In the genomic region with DNA sequence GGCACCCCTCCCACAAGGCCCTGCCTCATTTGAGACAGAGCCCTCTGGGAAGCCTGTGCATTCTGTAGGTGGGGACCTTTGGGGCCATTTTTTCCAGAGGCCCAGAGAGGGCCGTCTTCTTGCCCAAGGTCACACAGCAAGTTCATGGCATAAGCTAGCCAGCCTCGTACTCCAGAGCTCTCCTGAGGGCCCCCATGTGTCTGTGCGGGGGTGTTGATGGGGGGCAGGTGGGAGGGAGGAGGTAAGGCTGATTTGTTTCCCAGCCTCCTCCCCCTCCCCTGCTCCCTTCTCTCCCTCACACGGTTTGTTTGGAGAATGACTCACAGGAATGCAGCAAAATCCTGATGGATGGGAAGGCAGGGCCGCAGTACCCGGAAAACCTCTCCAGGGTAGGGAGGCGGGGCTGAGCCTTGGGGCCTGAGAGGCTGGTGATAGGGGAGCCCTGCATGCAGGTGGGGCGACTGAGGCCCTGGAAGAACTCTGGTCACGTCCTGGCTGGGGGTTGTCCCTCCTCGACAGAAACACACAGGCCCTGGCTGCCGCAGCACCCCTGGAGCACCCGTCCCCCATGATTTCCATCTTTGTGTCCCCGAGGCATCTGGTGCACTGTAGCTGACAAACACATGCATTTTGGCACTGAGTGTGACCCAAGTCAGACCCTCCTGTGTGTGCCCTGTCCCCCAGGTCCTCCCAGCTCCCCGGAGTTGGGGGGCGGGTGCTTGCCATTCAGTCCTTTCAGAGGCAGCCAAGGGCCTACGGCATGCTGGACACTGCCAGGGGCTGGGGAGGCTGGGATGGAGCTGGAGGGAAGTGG, we compare ENCODE assay signal across 8 cellular contexts. TPM values are rescaled to one million over a fixed set of nuclear protein-coding genes. Genes with fewer than 3 reads are reported as not detected.
DNase-seq lines count a peak whose midpoint lies in the region; ATAC-seq, FAIRE-seq and TF ChIP-seq lines count a peak whose summit lies in the region.

No MANE protein-coding gene starts in this region.

- intact Hi-C loops in endothelial cell of umbilical vein (cut with micrococcal nuclease) = loop anchor here (1.0 kb wide), 1 partner anchor 41 kb away; no protein-coding TSS in a partner anchor

- CTCF ChIA-PET in BJ (lab: Yijun Ruan, JAX) (interaction anchor here (0.6 kb wide), 1 partner anchor 26 kb away, joined by 3 read pairs; no protein-coding TSS in a partner anchor), endothelial cell of umbilical vein (lab: Charles Lee) (interaction anchor here (1.6 kb wide), 1 partner anchor 17 kb away, joined by 3 read pairs; no protein-coding TSS in a partner anchor)

- BruUV-seq in endothelial cell of umbilical vein (replicated peaks; lab: Mats Ljungman, UMichigan) = TSS peak; percentile 18

- H3F3A ChIP-seq in MM.1S (ENCODE audit: insufficient read depth, low read length) = no peaks in the 10 kb centered on the region

- dilution Hi-C loops in endothelial cell of umbilical vein (cut with MboI; ENCODE audit: extremely low pct_ligation_motif_present, low sequenced_read_pairs) = no loop called here

- no peaks in the 10 kb centered on the region for H3K36me3 ChIP-seq in BJ (ENCODE audit: control insufficient read depth, insufficient read depth, low read length)
- no peaks in the 10 kb centered on the region for H3K36me3 ChIP-seq in endothelial cell of umbilical vein (ENCODE audit: control insufficient read depth in 2 of 2, extremely low read depth in 1 of 2, insufficient read depth in 2 of 2, low read length in 2 of 2)
- H3K36me3 ChIP-seq in MM.1S (replicated peaks; ENCODE audit: insufficient read depth, low read length) = no peaks in the 10 kb centered on the region
- H3K36me3 ChIP-seq in effector memory CD4-positive, alpha-beta T cell (ENCODE audit: control insufficient read depth, insufficient read depth, low read length) = no peaks in the 10 kb centered on the region

- H3K4me2 ChIP-seq in endothelial cell of umbilical vein (ENCODE audit: insufficient read depth, low read length) (peak overlapping the region; percentile 1), MM.1S (ENCODE audit: low read depth, low read length) (no peak overlapping the region)

- TF ChIP-seq CTCF in BJ (IDR thresholded peaks at IDR 0.05; ENCODE audit: insufficient read depth, low read depth, low read length) (no peak), endothelial cell of umbilical vein (IDR thresholded peaks at IDR 0.05; ENCODE audit: extremely low read depth in 1 of 2, insufficient read depth in 1 of 2, low read depth in 1 of 2, low read length in 2 of 2) (no peak), MM.1S (IDR thresholded peaks at IDR 0.05; ENCODE audit: low read length) (no peak)

- H3K9ac ChIP-seq in endothelial cell of umbilical vein (replicated peaks; ENCODE audit: extremely low read depth, insufficient read depth, low read length) (peak overlapping the region; percentile 82), MM.1S (ENCODE audit: low read length) (no peak overlapping the region)

- H3K27ac ChIP-seq in endothelial cell of umbilical vein (ENCODE audit: insufficient read depth, low read depth, low read length) = peak overlapping the region; percentile 98
- no peak overlapping the region for H3K27ac ChIP-seq in MM.1S (ENCODE audit: low read length)
- H3K27ac ChIP-seq in effector memory CD4-positive, alpha-beta T cell (ENCODE audit: insufficient read depth, low read length, poor library complexity, severe bottlenecking) = no peak overlapping the region

- peaks cover 33% of the 10 kb centered on the region for H3K4me1 ChIP-seq in endothelial cell of umbilical vein (ENCODE audit: control insufficient read depth, extremely low read depth, insufficient read depth, low read length)
- no peaks in the 10 kb centered on the region for H3K4me1 ChIP-seq in MM.1S (ENCODE audit: low read length)
- no peaks in the 10 kb centered on the region for H3K4me1 ChIP-seq in effector memory CD4-positive, alpha-beta T cell (ENCODE audit: control insufficient read depth, insufficient read depth, low read length, poor library complexity, severe bottlenecking)

- no peaks in the 10 kb centered on the region for H4K20me1 ChIP-seq in endothelial cell of umbilical vein (replicated peaks; ENCODE audit: control insufficient read depth, extremely low read depth, insufficient read depth, low read length)
- no peaks in the 10 kb centered on the region for H4K20me1 ChIP-seq in MM.1S (ENCODE audit: insufficient read depth, low read length)

- ATAC-seq in GM21515 (IDR thresholded peaks at IDR 0.05; ENCODE audit: unreplicated experiment) = no peak

- FAIRE-seq in endothelial cell of umbilical vein (lab: Jason Lieb, UNC) = peak; percentile 99

- DNase-seq in BJ (ENCODE audit: low read depth) = peak; percentile 66
- peak; percentile 70 for DNase-seq in NCI-H510A (lab: John Stamatoyannopoulos, UW)
- peak; percentile 95 for DNase-seq in endothelial cell of umbilical vein (ENCODE audit: low read depth, low spot score)
- DNase-seq in non-pigmented ciliary epithelial cell (ENCODE audit: low read depth) = peak; percentile 66
- DNase-seq in MM.1S = no peak
- DNase-seq in effector memory CD4-positive, alpha-beta T cell = no peak
- DNase-seq in NCI-H1048 (lab: John Stamatoyannopoulos, UW) = no peak

- POLR2A ChIA-PET in BJ (lab: Charles Lee) = no interaction called here
- POLR2A ChIA-PET in endothelial cell of umbilical vein (lab: Charles Lee) = no interaction called here

- H3K9me3 ChIP-seq in endothelial cell of umbilical vein (replicated peaks; ENCODE audit: control insufficient read depth, insufficient read depth, low read length) (no peaks in the 10 kb centered on the region), MM.1S (replicated peaks; ENCODE audit: insufficient read depth, low read length) (no peaks in the 10 kb centered on the region)
- no peaks in the 10 kb centered on the region for H3K9me3 ChIP-seq in effector memory CD4-positive, alpha-beta T cell (ENCODE audit: control insufficient read depth, low read length)

- H3K4me3 ChIP-seq in BJ (ENCODE audit: low read depth, low read length) (no peak overlapping the region), endothelial cell of umbilical vein (replicated peaks in 1 of 3; ENCODE audit: insufficient read depth in 1 of 3, low read depth in 1 of 3, low read length in 3 of 3) (no peak overlapping the region), MM.1S (ENCODE audit: low read length) (no peak overlapping the region)
- H3K4me3 ChIP-seq in effector memory CD4-positive, alpha-beta T cell (ENCODE audit: insufficient read depth, low read depth, low read length, poor library complexity, severe bottlenecking) = no peak overlapping the region

- H2AFZ ChIP-seq in endothelial cell of umbilical vein (ENCODE audit: low read depth, low read length) = no peak overlapping the region
- H2AFZ ChIP-seq in MM.1S (ENCODE audit: low read length) = no peak overlapping the region

- H3K27me3 ChIP-seq in BJ (ENCODE audit: control insufficient read depth, insufficient read depth, low read length) = no peaks in the 10 kb centered on the region
- no peaks in the 10 kb centered on the region for H3K27me3 ChIP-seq in endothelial cell of umbilical vein (ENCODE audit: control insufficient read depth in 2 of 2, insufficient read depth in 2 of 2, low read length in 2 of 2)
- no peaks in the 10 kb centered on the region for H3K27me3 ChIP-seq in MM.1S (replicated peaks; ENCODE audit: insufficient read depth, low read length)
- no peaks in the 10 kb centered on the region for H3K27me3 ChIP-seq in effector memory CD4-positive, alpha-beta T cell (replicated peaks; ENCODE audit: control insufficient read depth, insufficient read depth, low read length, poor library complexity, severe bottlenecking)

- H3K79me2 ChIP-seq in endothelial cell of umbilical vein (ENCODE audit: control insufficient read depth, insufficient read depth, low read length) (peaks cover 53% of the 10 kb centered on the region), MM.1S (ENCODE audit: low read length) (peaks cover 36% of the 10 kb centered on the region)

- no peaks in the 10 kb centered on the region for H3K9me1 ChIP-seq in endothelial cell of umbilical vein (replicated peaks; ENCODE audit: control insufficient read depth, extremely low read depth, insufficient read depth, low read length)

- no peaks in the 10 kb centered on the region for H3K9me2 ChIP-seq in MM.1S (replicated peaks; ENCODE audit: insufficient read depth, low read length)

- no peak for TF ChIP-seq POLR2A in endothelial cell of umbilical vein (IDR thresholded peaks at IDR 0.05; ENCODE audit: low read depth, low read length)

TF ChIP-seq in endothelial cell of umbilical vein, 7 proteins besides CTCF, POLR2A, EP300 and RAD21:
- TF ChIP-seq EZH2 (IDR thresholded peaks at IDR 0.05; ENCODE audit: borderline replicate concordance, low read depth, low read length, severe bottlenecking) (no peak), FOS (IDR thresholded peaks at IDR 0.05; ENCODE audit: borderline replicate concordance, insufficient read depth, low read length) (peak; percentile 88), JUN (IDR thresholded peaks at IDR 0.05; ENCODE audit: borderline replicate concordance, insufficient read depth, insufficient read length, low read depth) (peak; percentile 72), GATA2 (IDR thresholded peaks at IDR 0.05; ENCODE audit: insufficient read depth, insufficient read length, low read depth, low read length) (no peak), MYC (IDR thresholded peaks at IDR 0.05; ENCODE audit: low read depth, low read length) (no peak), POLR2AphosphoS5 (IDR thresholded peaks at IDR 0.05; ENCODE audit: insufficient read depth, low read depth, low read length) (peak; percentile 42)
- TF ChIP-seq, protein P1, sequence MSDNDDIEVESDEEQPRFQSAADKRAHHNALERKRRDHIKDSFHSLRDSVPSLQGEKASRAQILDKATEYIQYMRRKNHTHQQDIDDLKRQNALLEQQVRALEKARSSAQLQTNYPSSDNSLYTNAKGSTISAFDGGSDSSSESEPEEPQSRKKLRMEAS (IDR thresholded peaks at IDR 0.05; ENCODE audit: insufficient read depth, insufficient read length) = peak; percentile 16

RNA-seq across cellular contexts. Expression of a gene that starts 29.7 kb away (rescaled TPM):
- polyA plus RNA-seq in BJ (2011; rRNA removed) (2.1 and 2.4 TPM in 2 replicates), endothelial cell of umbilical vein (7.4 and 7.8 TPM in 2 replicates)
- 2.5 and 6.6 TPM in 2 replicates for polyA minus RNA-seq in BJ (2011; rRNA and poly(A)+ RNA removed)
- total RNA-seq in endothelial cell of umbilical vein = 43.3 and 47.3 TPM in 2 replicates
- 5.2 and 6.3 TPM in 2 replicates for polyA plus RNA-seq in endothelial cell of umbilical vein (2011; cell fraction: cytosol; rRNA removed)
- polyA plus RNA-seq in endothelial cell of umbilical vein (2011; cell fraction: nucleus; rRNA removed) = 17.5 and 19.2 TPM in 2 replicates
- 14.2 and 19.1 TPM in 2 replicates for polyA plus RNA-seq in endothelial cell of umbilical vein (2012)
- 8.2 and 14.0 TPM in 2 replicates for polyA minus RNA-seq in endothelial cell of umbilical vein
- 9.0 TPM for polyA minus RNA-seq in endothelial cell of umbilical vein (2011; cell fraction: cytosol; rRNA and poly(A)+ RNA removed)
- 17.7 and 21.7 TPM in 2 replicates for polyA minus RNA-seq in endothelial cell of umbilical vein (2011; cell fraction: nucleus; rRNA and poly(A)+ RNA removed)

Comparison
In these comparisons a context has a peak if more than half of its experiments do, and no peak if none do; other contexts are left out.
1. DNase-seq: peak in BJ (single experiment), NCI-H510A (single experiment), endothelial cell of umbilical vein (single experiment) and non-pigmented ciliary epithelial cell (single experiment); none in MM.1S (single experiment), effector memory CD4-positive, alpha-beta T cell (0 of 3) and NCI-H1048 (single experiment).